ENCODE assay signal across 14 cellular contexts in genomic region chr6:168050861-168051586, GRCh38. TPM values are rescaled to one million over a fixed set of nuclear protein-coding genes. Genes with fewer than 3 reads are reported as not detected.
A peak's percentile ranks its signal among the peaks of the same experiment; 100 is the strongest.
DNase-seq lines count a peak whose midpoint lies in the region; ATAC-seq and TF ChIP-seq lines count a peak whose summit lies in the region.
"Had no signal": no experiment of that assay in that cellular context is flagged by ENCODE, and none has a peak within 500 bp of the region (broad histone marks: within the 10 kb centered on the region; RNA-seq: fewer than 3 reads in every experiment).

No MANE protein-coding gene starts in this region.

- H3K4me3 ChIP-seq in endodermal cell (ENCODE audit: low read length) (no peak overlapping the region), lung (no peak overlapping the region)
- H3K4me3 ChIP-seq: PC-9 had no signal

- no peaks in the 10 kb centered on the region for H3K4me1 ChIP-seq in endodermal cell (ENCODE audit: control insufficient read depth, insufficient read depth, low read length)
- H3K4me1 ChIP-seq in lung (ENCODE audit: control insufficient read depth in 2 of 2, insufficient read depth in 2 of 2, low read length in 2 of 2) = peaks cover 3 to 12% of the 10 kb centered on the region in 2 donors

- H3K27me3 ChIP-seq in endodermal cell (ENCODE audit: control insufficient read depth, insufficient read depth, low read length, poor library complexity, severe bottlenecking) (no peaks in the 10 kb centered on the region), lung (ENCODE audit: control insufficient read depth, insufficient read depth) (no peaks in the 10 kb centered on the region)

- H3K36me3 Mint-ChIP-seq in endodermal cell (ENCODE audit: low read depth) = no peaks in the 10 kb centered on the region
- no peaks in the 10 kb centered on the region for H3K36me3 Mint-ChIP-seq in nephron progenitor cell (ENCODE audit: low read depth)
- H3K36me3 Mint-ChIP-seq: CD8-positive, alpha-beta memory T cell had no signal

- WGBS in endodermal cell (ENCODE audit: insufficient coverage in 1 of 2, insufficient read length in 1 of 2), 2 experiments = 83 to 87% methylated on average over 11 to 24 of the region's 24 CpGs
- WGBS in lung, 2 donors = 72 to 73% methylated on average over 24 of the region's 24 CpGs

- no peaks in the 10 kb centered on the region for H3K36me3 ChIP-seq in endodermal cell (ENCODE audit: control insufficient read depth, insufficient read depth, low read length)
- H3K36me3 ChIP-seq in lung (ENCODE audit: control insufficient read depth in 2 of 2, insufficient read depth in 2 of 2, low read length in 2 of 2) = no peaks in the 10 kb centered on the region

- peak; percentile 42 for DNase-seq in Ammon's horn (ENCODE audit: low spot score)
- peak; percentile 5 for DNase-seq in HT1080 (ENCODE audit: low read depth)
- DNase-seq in endodermal cell = peak; percentile 73
- no peak for DNase-seq in lung (ENCODE audit: low spot score)
- DNase-seq in activated CD4-positive, CD25-positive, alpha-beta regulatory T cell treated with anti-CD3 and anti-CD28 coated beads, Interleukin-2, amount 50 U/mL, for 72 hours = no peak
- no peak for DNase-seq in NCI-H1694 (lab: John Stamatoyannopoulos, UW)
- DNase-seq in nephron progenitor cell = no peak
- no peak for DNase-seq in COLO829 (ENCODE audit: low spot score)
- DNase-seq: NCI-H2171, PC-9, T-helper 2 cell had no signal

- H3K27me3 Mint-ChIP-seq in endodermal cell (ENCODE audit: insufficient read depth) (no peaks in the 10 kb centered on the region), nephron progenitor cell (ENCODE audit: low read depth, poor library complexity) (peaks cover 9% of the 10 kb centered on the region)

- peak; percentile 67 for TF ChIP-seq CTCF in endodermal cell (conservative IDR thresholded peaks at IDR 0.05)
- TF ChIP-seq CTCF in lung (IDR thresholded peaks at IDR 0.05; ENCODE audit: control extremely low read depth, extremely low read depth) = peak; percentile 2
- no peak for TF ChIP-seq CTCF in nephron progenitor cell (IDR thresholded peaks at IDR 0.05)

- no peaks in the 10 kb centered on the region for H3K4me1 Mint-ChIP-seq in endodermal cell
- peaks cover 34% of the 10 kb centered on the region for H3K4me1 Mint-ChIP-seq in nephron progenitor cell
- H3K4me1 Mint-ChIP-seq: CD8-positive, alpha-beta memory T cell had no signal

- H3K9me3 ChIP-seq in endodermal cell (ENCODE audit: control insufficient read depth, low read length) = no peaks in the 10 kb centered on the region
- H3K9me3 ChIP-seq in lung (ENCODE audit: control insufficient read depth in 2 of 2, insufficient read depth in 1 of 2, low read length in 1 of 2) = no peaks in the 10 kb centered on the region

- no peak overlapping the region for H3K9ac ChIP-seq in endodermal cell (ENCODE audit: extremely low read depth, low read length, poor library complexity, severe bottlenecking)

- H3K27ac Mint-ChIP-seq in endodermal cell (no peak overlapping the region), nephron progenitor cell (no peak overlapping the region)
- H3K27ac Mint-ChIP-seq: CD8-positive, alpha-beta memory T cell had no signal

- H3K4me3 Mint-ChIP-seq in endodermal cell (no peak overlapping the region), nephron progenitor cell (no peak overlapping the region)
- H3K4me3 Mint-ChIP-seq: CD8-positive, alpha-beta memory T cell had no signal

- H3K27ac ChIP-seq in endodermal cell (ENCODE audit: low read depth, low read length) (no peak overlapping the region), lung (ENCODE audit: low read depth in 1 of 2, low read length in 1 of 2) (no peak overlapping the region)
- H3K27ac ChIP-seq: epithelial cell of prostate, PC-9 had no signal

- ATAC-seq in lung (ENCODE audit: insufficient read depth, low FRiP score) = no peak

- H3K9me3 Mint-ChIP-seq in endodermal cell (no peaks in the 10 kb centered on the region), nephron progenitor cell (no peaks in the 10 kb centered on the region)
- H3K9me3 Mint-ChIP-seq: CD8-positive, alpha-beta memory T cell had no signal

RNA-seq across cellular contexts. Expression of gene FRMD1, which starts 28.0 kb away (rescaled TPM):
- total RNA-seq in HT1080 (2014; rRNA removed; shearing (Covaris generic)) = not detected in 2 replicates
- polyA plus RNA-seq in HT1080 (2015; cell fraction: cytosol; rRNA removed) = not detected in 2 replicates
- polyA plus RNA-seq in HT1080 (2015; cell fraction: nucleus; rRNA removed) = not detected in 2 replicates
- total RNA-seq in endodermal cell (not detected), lung (1 to 10 TPM in 1 of 2 donors, under 1 TPM in 1; 0.06 to 1.4 TPM)
- polyA plus RNA-seq in endodermal cell (2013, experiment 1 of 2) = not detected
- polyA plus RNA-seq in endodermal cell (2013, experiment 2 of 2) = 0.04 TPM
- polyA plus RNA-seq in lung = under 1 TPM; 0.02 to 0.14 TPM
- total RNA-seq: bronchial epithelial cell; CD8-positive, alpha-beta memory T cell; PC-9 had no signal
- polyA plus RNA-seq: CD8-positive, alpha-beta memory T cell had no signal

RNA-seq across cellular contexts. Expression of gene KIF25, which starts 53.6 kb away (rescaled TPM):
- not detected in 2 replicates for total RNA-seq in HT1080 (2014; rRNA removed; shearing (Covaris generic))
- polyA plus RNA-seq in HT1080 (2015; cell fraction: cytosol; rRNA removed) = not detected in 2 replicates
- not detected in 2 replicates for polyA plus RNA-seq in HT1080 (2015; cell fraction: nucleus; rRNA removed)
- total RNA-seq in endodermal cell (1 to 10 TPM in 1 of 2 donors, not detected in 1; 1.3 TPM), lung (1 to 10 TPM in 1 of 2 donors, under 1 TPM in 1; 0.46 to 5.3 TPM)
- polyA plus RNA-seq in endodermal cell (2013, experiment 1 of 2) = 0.53 TPM
- polyA plus RNA-seq in endodermal cell (2013, experiment 2 of 2) = 0.79 TPM
- under 1 TPM; 0.24 to 0.61 TPM for polyA plus RNA-seq in lung
- total RNA-seq: bronchial epithelial cell; CD8-positive, alpha-beta memory T cell; PC-9 had no signal
- polyA plus RNA-seq: CD8-positive, alpha-beta memory T cell had no signal

Comparison
In these comparisons a context has a peak if more than half of its experiments do, and no peak if none do; other contexts are left out.
1. DNase-seq: peak in Ammon's horn (single experiment), HT1080 (single experiment) and endodermal cell (single experiment); none in lung (single experiment), activated CD4-positive, CD25-positive, alpha-beta regulatory T cell treated with anti-CD3 and anti-CD28 coated beads, Interleukin-2, amount 50 U/mL, for 72 hours (single experiment), NCI-H1694 (single experiment), nephron progenitor cell (single experiment) and COLO829 (single experiment).